In the genomic region with DNA sequence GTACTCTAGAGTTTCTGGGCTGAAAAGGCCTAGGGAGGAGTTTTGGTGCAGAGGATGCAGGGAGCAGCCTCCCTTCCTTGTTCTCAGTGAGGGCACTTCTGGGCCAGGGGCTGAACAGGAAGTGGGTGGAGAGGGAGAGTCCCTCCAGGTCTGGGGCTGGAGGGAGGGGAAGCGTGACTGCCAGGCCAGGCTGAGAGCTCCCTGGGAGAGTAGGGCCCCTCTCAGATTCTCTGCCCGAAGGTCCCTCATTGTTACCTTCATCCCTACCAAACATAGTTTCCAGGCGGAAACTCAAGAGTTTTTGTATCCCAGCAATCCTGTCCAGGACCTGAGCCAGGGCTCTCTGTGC, we compare ENCODE assay signal across 1 cellular context.
TF ChIP-seq lines count a peak whose summit lies in the region.

No MANE protein-coding gene starts in this region.

TF ChIP-seq in GM12878, 131 proteins besides CTCF, POLR2A, EP300 and RAD21:
- TF ChIP-seq SPI1 (IDR thresholded peaks at IDR 0.05; ENCODE audit: borderline replicate concordance, insufficient read depth, low read depth, low read length) (peak; percentile 74; the same call in 1 of the 2 replicates), JUNB (IDR thresholded peaks at IDR 0.05) (no peak), ZNF622 (IDR thresholded peaks at IDR 0.05) (no peak), IKZF2 (IDR thresholded peaks at IDR 0.05) (peak in 1 of 2 experiments; percentile 36; a peak in 3 of 4 replicates), CHD1 (IDR thresholded peaks at IDR 0.05; ENCODE audit: low read depth, low read length) (no peak), IRF4 (IDR thresholded peaks at IDR 0.05; ENCODE audit: low read depth, low read length) (no peak), EGR1 (IDR thresholded peaks at IDR 0.05; ENCODE audit: borderline replicate concordance in 1 of 2, low read depth in 2 of 2, low read length in 2 of 2) (no peak), SREBF2 (IDR thresholded peaks at IDR 0.05; ENCODE audit: low read length) (no peak), MTA2 (IDR thresholded peaks at IDR 0.05; ENCODE audit: low read depth) (no peak), MYB (IDR thresholded peaks at IDR 0.05; ENCODE audit: borderline replicate concordance, low read depth, low read length) (no peak), TCF7 (IDR thresholded peaks at IDR 0.05; ENCODE audit: borderline replicate concordance) (no peak), DPF2 (IDR thresholded peaks at IDR 0.05) (peak; percentile 25; the same call in 1 of the 2 replicates), ZNF207 (IDR thresholded peaks at IDR 0.05; ENCODE audit: borderline replicate concordance) (no peak), PAX5 (IDR thresholded peaks at IDR 0.05; ENCODE audit: borderline replicate concordance, low read depth, low read length) (peak; percentile 77; the same call in 1 of the 2 replicates), BHLHE40 (IDR thresholded peaks at IDR 0.05; ENCODE audit: borderline replicate concordance in 1 of 2, low read depth in 2 of 2, low read length in 1 of 2) (peak in 1 of 2 experiments; percentile 41; a peak in 1 of 4 replicates), GATAD2B (conservative IDR thresholded peaks at IDR 0.05; ENCODE audit: low read depth) (0 out of 2 replicates have a peak, but pooled peaks have one; percentile 20), IKZF1 (conservative IDR thresholded peaks at IDR 0.05) (peak; percentile 42; the same call in 1 of the 2 replicates)
- TF ChIP-seq, protein P1, sequence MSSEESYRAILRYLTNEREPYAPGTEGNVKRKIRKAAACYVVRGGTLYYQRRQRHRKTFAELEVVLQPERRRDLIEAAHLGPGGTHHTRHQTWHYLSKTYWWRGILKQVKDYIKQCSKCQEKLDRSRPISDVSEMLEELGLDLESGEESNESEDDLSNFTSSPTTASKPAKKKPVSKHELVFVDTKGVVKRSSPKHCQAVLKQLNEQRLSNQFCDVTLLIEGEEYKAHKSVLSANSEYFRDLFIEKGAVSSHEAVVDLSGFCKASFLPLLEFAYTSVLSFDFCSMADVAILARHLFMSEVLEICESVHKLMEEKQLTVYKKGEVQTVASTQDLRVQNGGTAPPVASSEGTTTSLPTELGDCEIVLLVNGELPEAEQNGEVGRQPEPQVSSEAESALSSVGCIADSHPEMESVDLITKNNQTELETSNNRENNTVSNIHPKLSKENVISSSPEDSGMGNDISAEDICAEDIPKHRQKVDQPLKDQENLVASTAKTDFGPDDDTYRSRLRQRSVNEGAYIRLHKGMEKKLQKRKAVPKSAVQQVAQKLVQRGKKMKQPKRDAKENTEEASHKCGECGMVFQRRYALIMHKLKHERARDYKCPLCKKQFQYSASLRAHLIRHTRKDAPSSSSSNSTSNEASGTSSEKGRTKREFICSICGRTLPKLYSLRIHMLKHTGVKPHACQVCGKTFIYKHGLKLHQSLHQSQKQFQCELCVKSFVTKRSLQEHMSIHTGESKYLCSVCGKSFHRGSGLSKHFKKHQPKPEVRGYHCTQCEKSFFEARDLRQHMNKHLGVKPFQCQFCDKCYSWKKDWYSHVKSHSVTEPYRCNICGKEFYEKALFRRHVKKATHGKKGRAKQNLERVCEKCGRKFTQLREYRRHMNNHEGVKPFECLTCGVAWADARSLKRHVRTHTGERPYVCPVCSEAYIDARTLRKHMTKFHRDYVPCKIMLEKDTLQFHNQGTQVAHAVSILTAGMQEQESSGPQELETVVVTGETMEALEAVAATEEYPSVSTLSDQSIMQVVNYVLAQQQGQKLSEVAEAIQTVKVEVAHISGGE (CRISPR knock-in tag; IDR thresholded peaks at IDR 0.05), result no peak
- TF ChIP-seq, protein P2, sequence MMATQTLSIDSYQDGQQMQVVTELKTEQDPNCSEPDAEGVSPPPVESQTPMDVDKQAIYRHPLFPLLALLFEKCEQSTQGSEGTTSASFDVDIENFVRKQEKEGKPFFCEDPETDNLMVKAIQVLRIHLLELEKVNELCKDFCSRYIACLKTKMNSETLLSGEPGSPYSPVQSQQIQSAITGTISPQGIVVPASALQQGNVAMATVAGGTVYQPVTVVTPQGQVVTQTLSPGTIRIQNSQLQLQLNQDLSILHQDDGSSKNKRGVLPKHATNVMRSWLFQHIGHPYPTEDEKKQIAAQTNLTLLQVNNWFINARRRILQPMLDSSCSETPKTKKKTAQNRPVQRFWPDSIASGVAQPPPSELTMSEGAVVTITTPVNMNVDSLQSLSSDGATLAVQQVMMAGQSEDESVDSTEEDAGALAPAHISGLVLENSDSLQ (IDR thresholded peaks at IDR 0.05), result no peak
